11 cellular contexts compared by ENCODE assay signal in genomic region chr14:74616507-74616906, GRCh38. TPM values are rescaled to one million over a fixed set of nuclear protein-coding genes. Genes with fewer than 3 reads are reported as not detected.
DNase-seq lines count a peak whose midpoint lies in the region; FAIRE-seq and TF ChIP-seq lines count a peak whose summit lies in the region.
"Had no signal": no experiment of that assay in that cellular context is flagged by ENCODE, and none has a peak within 500 bp of the region (broad histone marks: within the 10 kb centered on the region; RNA-seq: fewer than 3 reads in every experiment).

No MANE protein-coding gene starts in this region.

- H2BK12ac ChIP-seq in H1 (ENCODE audit: low read depth, low read length), result 0 out of 2 replicates have a peak overlapping the region, but pooled peaks have one; percentile 62

- H3K79me2 ChIP-seq in H1 (ENCODE audit: control insufficient read depth in 1 of 2, insufficient read depth in 2 of 2, low read length in 2 of 2), result no peaks in the 10 kb centered on the region

- no peak for TF ChIP-seq CTCF in H1 (IDR thresholded peaks at IDR 0.05; ENCODE audit: control extremely low read depth in 1 of 3, insufficient read depth in 1 of 3, low read depth in 1 of 3, low read length in 3 of 3)

- no peak overlapping the region for H2BK120ac ChIP-seq in H1 (replicated peaks; ENCODE audit: low read depth, low read length)

- TF ChIP-seq EP300 in H1 (IDR thresholded peaks at IDR 0.05; ENCODE audit: borderline replicate concordance in 1 of 2, low read depth in 2 of 2, low read length in 2 of 2), result no peak

- no peak overlapping the region for H3K4me2 ChIP-seq in H1 (ENCODE audit: insufficient read depth in 1 of 2, low read depth in 2 of 2, low read length in 2 of 2)

- no peaks in the 10 kb centered on the region for H4K20me1 ChIP-seq in H1 (replicated peaks in 1 of 2; ENCODE audit: control insufficient read depth in 1 of 2, insufficient read depth in 2 of 2, low read length in 2 of 2)

- H3K4me1 ChIP-seq in H1 (replicated peaks in 1 of 4; ENCODE audit: control insufficient read depth in 3 of 4, insufficient read depth in 4 of 4, low read length in 3 of 4) (peaks cover 2 to 5% (median 4%) of the 10 kb centered on the region in 4 experiments; a peak in 4 of 7 replicates), skeletal muscle tissue (ENCODE audit: control insufficient read depth in 3 of 3, insufficient read depth in 3 of 3, low read length in 3 of 3) (peaks cover 33 to 50% (median 45%) of the 10 kb centered on the region in 3 donors)

- no peak overlapping the region for H3K4me3 ChIP-seq in H1 (ENCODE audit: extremely low read depth in 1 of 4, insufficient read depth in 2 of 4, low read depth in 3 of 4, low read length in 4 of 4)
- no peak overlapping the region for H3K4me3 ChIP-seq in skeletal muscle tissue (ENCODE audit: low read length in 3 of 3)

- POLR2A ChIA-PET in H1 (lab: Charles Lee; ENCODE audit: partially characterized antibody), result interaction anchor here (1.2 to 2.1 kb wide), 2 partner anchors 15 to 31 kb away, joined by 4 to 7 read pairs; no protein-coding TSS in a partner anchor

- H4K5ac ChIP-seq in H1 (ENCODE audit: insufficient read length, low read depth, low read length), result no peak overlapping the region

- no peak overlapping the region for H2BK20ac ChIP-seq in H1 (ENCODE audit: low read length)

- no peaks in the 10 kb centered on the region for H3K79me1 ChIP-seq in H1 (ENCODE audit: low read depth, low read length)

- no peak for TF ChIP-seq POLR2A in H1 (IDR thresholded peaks at IDR 0.05; ENCODE audit: control extremely low read depth in 1 of 2, low read depth in 2 of 2, low read length in 2 of 2)

- no peak overlapping the region for H4K8ac ChIP-seq in H1 (ENCODE audit: extremely low read depth, insufficient read depth, low read length)

- H3K27me3 ChIP-seq in H1 (replicated peaks in 1 of 4; ENCODE audit: control insufficient read depth in 3 of 4, extremely low read depth in 1 of 4, insufficient read depth in 3 of 4, low read length in 3 of 4) (peaks cover 9% of the 10 kb centered on the region in 4 experiments; a peak in 6 of 7 replicates), skeletal muscle tissue (ENCODE audit: control insufficient read depth in 3 of 3, insufficient read depth in 3 of 3, low read length in 3 of 3) (peaks cover 4 to 47% (median 16%) of the 10 kb centered on the region in 3 donors)

- no peak overlapping the region for H3K18ac ChIP-seq in H1 (ENCODE audit: extremely low read depth, low read length)

- H3K56ac ChIP-seq in H1 (replicated peaks; ENCODE audit: insufficient read length, low read depth, low read length), result no peak overlapping the region

- FAIRE-seq in H1 (lab: Jason Lieb, UNC), result no peak

- H3K14ac ChIP-seq in H1 (ENCODE audit: insufficient read length), result no peak overlapping the region

- H3K23me2 ChIP-seq in H1 (ENCODE audit: low read depth, low read length), result peaks cover 4% of the 10 kb centered on the region; the same call in 1 of the 2 replicates

- no peak for TF ChIP-seq RAD21 in H1 (IDR thresholded peaks at IDR 0.05 in 1 of 2, conservative IDR thresholded peaks at IDR 0.05 in 1 of 2; ENCODE audit: low read depth in 2 of 2, low read length in 2 of 2)

- H4K91ac ChIP-seq in H1 (replicated peaks; ENCODE audit: insufficient read length, low read length), result no peak overlapping the region

- no peak overlapping the region for H3K23ac ChIP-seq in H1 (ENCODE audit: insufficient read length)

- H3K9ac ChIP-seq in H1 (replicated peaks in 1 of 4; ENCODE audit: extremely low read depth in 1 of 4, low read depth in 3 of 4, low read length in 3 of 4) (no peak overlapping the region), skeletal muscle tissue (ENCODE audit: low read depth in 1 of 3, low read length in 3 of 3) (no peak overlapping the region)

- WGBS in H1 (ENCODE audit: extremely low coverage in 1 of 2, insufficient coverage in 1 of 2, insufficient read length in 1 of 2, insufficient replicate concordance in 2 of 2, low coverage in 1 of 2, low lambda C conversion rate in 2 of 2, missing lambda C conversion rate in 1 of 2), 2 experiments, result 83% methylated on average over 4 of the region's 4 CpGs; no CpG with 5 or more reads in 1 of the 2 experiments

- H3K9me3 ChIP-seq in H1 (ENCODE audit: insufficient read depth in 2 of 2, low read depth in 1 of 2, low read length in 1 of 2) (no peaks in the 10 kb centered on the region; a peak in 1 of 4 replicates), skeletal muscle tissue (ENCODE audit: control insufficient read depth in 3 of 3, low read length in 3 of 3) (no peaks in the 10 kb centered on the region)

- DNase-seq in SIG-M5 treated with dmso at 0.1 percent for 504 hours (lab: John Stamatoyannopoulos, UW; ENCODE audit: unreplicated experiment) (peak; percentile 41), SIG-M5 (lab: John Stamatoyannopoulos, UW) (no peak), NCI-H82 treated with DMSO at 0.1 percent for 48 hours (lab: John Stamatoyannopoulos, UW; ENCODE audit: unreplicated experiment) (peak; percentile 10), H1 (ENCODE audit: low read depth in 1 of 2, low spot score in 2 of 2) (no peak), NCI-H1694 treated with DMSO at 0.1 percent for 48 hours (lab: John Stamatoyannopoulos, UW) (no peak), NCI-H524 treated with DMSO at 0.1 percent for 48 hours (lab: John Stamatoyannopoulos, UW) (no peak), cerebellar nuclear complex (lab: John Stamatoyannopoulos, UW) (no peak)
- DNase-seq: 8988T, anterior cingulate cortex, NCI-H2107 had no signal

- peaks cover 0 to 5% (median 0%) of the 10 kb centered on the region in 4 experiments; a peak in 1 of 8 replicates for H3K36me3 ChIP-seq in H1 (ENCODE audit: control insufficient read depth in 2 of 4, insufficient read depth in 4 of 4, low read length in 3 of 4)
- no peaks in the 10 kb centered on the region for H3K36me3 ChIP-seq in skeletal muscle tissue (ENCODE audit: control insufficient read depth in 3 of 3, insufficient read depth in 3 of 3, low read length in 3 of 3)

- H3K4ac ChIP-seq in H1 (replicated peaks; ENCODE audit: insufficient read length, low read depth, low read length), result no peak overlapping the region

- H2BK5ac ChIP-seq in H1 (ENCODE audit: low read depth, low read length), result 0 out of 2 replicates have a peak overlapping the region, but pooled peaks have one; percentile 28

- no peak overlapping the region for H2AK5ac ChIP-seq in H1 (ENCODE audit: low read depth, low read length)

- CTCF ChIA-PET in H1 (lab: Charles Lee; ENCODE audit: partially characterized antibody), result interaction anchor here (0.8 to 5.4 kb wide), 8 partner anchors 7 to 116 kb away, joined by 3 to 45 read pairs (median 6); no protein-coding TSS in a partner anchor

- H3K27ac ChIP-seq in H1 (ENCODE audit: low read depth, low read length) (no peak overlapping the region), skeletal muscle tissue (ENCODE audit: low read depth, low read length) (peak overlapping the region; percentile 55)

- no peak overlapping the region for H2BK15ac ChIP-seq in H1 (ENCODE audit: low read length)

- H2AFZ ChIP-seq in H1 (ENCODE audit: low read length), result peak overlapping the region; percentile 12; the same call in 1 of the 2 replicates

TF ChIP-seq in H1, 55 proteins besides CTCF, POLR2A, EP300 and RAD21:
- TF ChIP-seq EZH2 (IDR thresholded peaks at IDR 0.05; ENCODE audit: low read depth, low read length, severe bottlenecking), result no peak
- TF ChIP-seq POLR2AphosphoS5 (IDR thresholded peaks at IDR 0.05; ENCODE audit: low read depth, low read length), result no peak
- no peak for TF ChIP-seq SUZ12 (IDR thresholded peaks at IDR 0.05; ENCODE audit: low read length)
- no peak for TF ChIP-seq YY1 (IDR thresholded peaks at IDR 0.05; ENCODE audit: low read depth, low read length)
- no peak for TF ChIP-seq ATF2 (IDR thresholded peaks at IDR 0.05; ENCODE audit: low read length)
- TF ChIP-seq CHD2 (IDR thresholded peaks at IDR 0.05; ENCODE audit: low read length), result no peak
- TF ChIP-seq HDAC6 (IDR thresholded peaks at IDR 0.05; ENCODE audit: low read depth, low read length), result no peak

RNA-seq across cellular contexts. Expression of gene LTBP2, which starts 4.5 kb away (rescaled TPM):
- total RNA-seq in H1 (2021; fragmentation: NEBNext Ultra II Directional; extraction: Animal tissue kit (Norgen Biotek cat#: 25700)), result 0.59 and 0.89 TPM in 2 replicates
- polyA plus RNA-seq in H1 (2011; rRNA removed), result 0.48 and 0.67 TPM in 2 replicates
- 0.41 TPM for polyA plus RNA-seq in H1 (2011; cell fraction: cytosol; rRNA removed)
- 1.7 TPM for polyA plus RNA-seq in H1 (2011; cell fraction: nucleus; rRNA removed)
- 0.46 to 0.62 TPM (median 0.55 TPM) in 4 replicates for polyA plus RNA-seq in H1 (2012, experiment 1 of 2)
- polyA plus RNA-seq in H1 (2012, experiment 2 of 2), result 0.34 TPM
- polyA plus RNA-seq in H1 (2013, experiment 1 of 2), result 0.32 TPM
- 0.28 TPM for polyA plus RNA-seq in H1 (2013, experiment 2 of 2)
- polyA minus RNA-seq in H1 (2011; rRNA and poly(A)+ RNA removed), result 0.51 and 0.66 TPM in 2 replicates
- polyA minus RNA-seq in H1 (2011; cell fraction: cytosol; rRNA and poly(A)+ RNA removed), result 0.73 TPM
- polyA minus RNA-seq in H1 (2011; cell fraction: nucleus; rRNA and poly(A)+ RNA removed), result 1.4 TPM
- total RNA-seq in skeletal muscle tissue, result 12.0 TPM

Comparison
In these comparisons a context has a peak if more than half of its experiments do, and no peak if none do; other contexts are left out.
1. DNase-seq: peak in SIG-M5 treated with dmso at 0.1 percent for 504 hours (single experiment) and NCI-H82 treated with DMSO at 0.1 percent for 48 hours (single experiment); none in SIG-M5 (single experiment), H1 (0 of 2), NCI-H1694 treated with DMSO at 0.1 percent for 48 hours (single experiment), NCI-H524 treated with DMSO at 0.1 percent for 48 hours (single experiment) and cerebellar nuclear complex (0 of 2).